1 cellular context compared by ENCODE assay signal in genomic region chr1:72101840-72102632, GRCh38.
TF ChIP-seq lines count a peak whose summit lies in the region.

No MANE protein-coding gene starts in this region.

TF ChIP-seq in HepG2, 621 proteins besides CTCF, POLR2A, EP300 and RAD21 (continued from another document):
- no peak for TF ChIP-seq ZNF503 (CRISPR knock-in tag; IDR thresholded peaks at IDR 0.05)
- TF ChIP-seq MAFF (IDR thresholded peaks at IDR 0.05; ENCODE audit: low read depth, low read length), result peak; percentile 60
TF ChIP-seq in HepG2: peak in this region for 2.
